Comparison of ENCODE assay signal across 1 cellular context in genomic region chr9:37119907-37120839, GRCh38.
TF ChIP-seq lines count a peak whose summit lies in the region.

Gene ZCCHC7, plus strand, starts transcription at chr9:37120574.

TF ChIP-seq in HepG2, 621 proteins besides CTCF, POLR2A, EP300 and RAD21 (continued from another document and continues in another):
- TF ChIP-seq SNAPC4 (CRISPR knock-in tag; IDR thresholded peaks at IDR 0.05) (no peak), CHD2 (IDR thresholded peaks at IDR 0.05; ENCODE audit: low read depth, low read length) (no peak; the same call in 1 of the 2 replicates), YEATS4 (CRISPR knock-in tag; IDR thresholded peaks at IDR 0.05; ENCODE audit: borderline replicate concordance) (peak; percentile 96), PAXIP1 (CRISPR knock-in tag; conservative IDR thresholded peaks at IDR 0.05) (no peak; the same call in 1 of the 2 replicates), BCLAF1 (IDR thresholded peaks at IDR 0.05) (no peak), SMARCC2 (IDR thresholded peaks at IDR 0.05) (no peak), DNMT3B (CRISPR knock-in tag; conservative IDR thresholded peaks at IDR 0.05) (peak; percentile 78; the same call in 1 of the 2 replicates), BATF2 (CRISPR knock-in tag; IDR thresholded peaks at IDR 0.05) (peak; percentile 90), ZNF616 (CRISPR knock-in tag; IDR thresholded peaks at IDR 0.05; ENCODE audit: low read depth) (peak; percentile 96; the same call in 1 of the 2 replicates), AGO1 (IDR thresholded peaks at IDR 0.05; ENCODE audit: low read depth, low read length, poor library complexity, severe bottlenecking) (no peak), ZNF24 (IDR thresholded peaks at IDR 0.05) (no peak), KDM2A (CRISPR knock-in tag; IDR thresholded peaks at IDR 0.05; ENCODE audit: borderline replicate concordance, low read depth) (peak; percentile 62; the same call in 1 of the 2 replicates), PAX8 (CRISPR knock-in tag; IDR thresholded peaks at IDR 0.05; ENCODE audit: borderline replicate concordance) (no peak; the same call in 1 of the 2 replicates), ZIK1 (CRISPR knock-in tag; IDR thresholded peaks at IDR 0.05; ENCODE audit: borderline replicate concordance, low read depth) (no peak; the same call in 1 of the 2 replicates), WIZ (CRISPR knock-in tag; IDR thresholded peaks at IDR 0.05) (peak; percentile 64; the same call in 1 of the 2 replicates), U2AF1 (optimal IDR thresholded peaks at IDR 0.05; ENCODE audit: low read depth, low read length) (no peak), MAX (IDR thresholded peaks at IDR 0.05) (peak; percentile 100), HOMEZ (CRISPR knock-in tag; IDR thresholded peaks at IDR 0.05; ENCODE audit: low read depth) (peak; percentile 33; the same call in 1 of the 2 replicates), NFE2 (CRISPR knock-in tag; IDR thresholded peaks at IDR 0.05) (no peak), ZNF382 (CRISPR knock-in tag; IDR thresholded peaks at IDR 0.05; ENCODE audit: borderline replicate concordance) (no peak), ZNF142 (CRISPR knock-in tag; IDR thresholded peaks at IDR 0.05) (peak; percentile 88; the same call in 1 of the 2 replicates), PRDM4 (CRISPR knock-in tag; IDR thresholded peaks at IDR 0.05; ENCODE audit: borderline replicate concordance) (no peak), SIN3B (IDR thresholded peaks at IDR 0.05; ENCODE audit: low read length) (no peak), SCMH1 (CRISPR knock-in tag; IDR thresholded peaks at IDR 0.05; ENCODE audit: borderline replicate concordance) (no peak), ZNF549 (CRISPR knock-in tag; IDR thresholded peaks at IDR 0.05) (no peak), ZNF639 (CRISPR knock-in tag; conservative IDR thresholded peaks at IDR 0.05) (no peak), KDM3A (CRISPR knock-in tag; IDR thresholded peaks at IDR 0.05; ENCODE audit: low read depth) (peak; percentile 76), ZNF510 (CRISPR knock-in tag; IDR thresholded peaks at IDR 0.05; ENCODE audit: low read depth) (0 out of 2 replicates have a peak, but pooled peaks have one; percentile 56), ZNF850 (CRISPR knock-in tag; conservative IDR thresholded peaks at IDR 0.05) (peak; percentile 88; the same call in 1 of the 2 replicates), MBD4 (IDR thresholded peaks at IDR 0.05; ENCODE audit: borderline replicate concordance, low read length) (no peak)
